In genomic region chr6:17505062-17505476, GRCh38 we compare ENCODE assay signal across 11 cellular contexts.
DNase-seq lines count a peak whose midpoint lies in the region; ATAC-seq, FAIRE-seq and TF ChIP-seq lines count a peak whose summit lies in the region.
"Had no signal": no experiment of that assay in that cellular context is flagged by ENCODE, and none has a peak within 500 bp of the region (broad histone marks: within the 10 kb centered on the region; RNA-seq: fewer than 3 reads in every experiment).

No MANE protein-coding gene starts in this region.

- ATAC-seq in GM21717 (IDR thresholded peaks at IDR 0.05; ENCODE audit: unreplicated experiment) (no peak), HG02588 (IDR thresholded peaks at IDR 0.05; ENCODE audit: unreplicated experiment) (no peak)
- ATAC-seq: activated CD4-positive, alpha-beta T cell treated with anti-CD3 and anti-CD28 coated beads for 36 hours had no signal

- H4K8ac ChIP-seq in H1 (ENCODE audit: extremely low read depth, insufficient read depth, low read length), result no peak overlapping the region

- no peak overlapping the region for H3K18ac ChIP-seq in H1 (ENCODE audit: extremely low read depth, low read length)

- TF ChIP-seq CTCF in H1 (IDR thresholded peaks at IDR 0.05; ENCODE audit: control extremely low read depth in 1 of 3, insufficient read depth in 1 of 3, low read depth in 1 of 3, low read length in 3 of 3), result peak in 2 of 3 experiments; percentile 35 to 37; a peak in 2 of 4 replicates
- TF ChIP-seq CTCF in parathyroid adenoma (IDR thresholded peaks at IDR 0.05), result no peak

- H4K91ac ChIP-seq in H1 (replicated peaks; ENCODE audit: insufficient read length, low read length), result no peak overlapping the region

- H3K79me2 ChIP-seq in H1 (ENCODE audit: control insufficient read depth in 1 of 2, insufficient read depth in 2 of 2, low read length in 2 of 2) (no peaks in the 10 kb centered on the region), parathyroid adenoma (no peaks in the 10 kb centered on the region)

- CTCF ChIA-PET in H1 (lab: Charles Lee; ENCODE audit: partially characterized antibody), result interaction anchor here (0.7 to 3.8 kb wide), 35 partner anchors 9 to 361 kb away, joined by 3 to 48 read pairs (median 5); partner anchors contain the start of gene CAP2

- H4K20me1 ChIP-seq in H1 (replicated peaks in 1 of 2; ENCODE audit: control insufficient read depth in 1 of 2, insufficient read depth in 2 of 2, low read length in 2 of 2), result no peaks in the 10 kb centered on the region

- 73% methylated on average over 5 of the region's 5 CpGs; no CpG with 5 or more reads in 1 of the 2 experiments for WGBS in H1 (ENCODE audit: extremely low coverage in 1 of 2, insufficient coverage in 1 of 2, insufficient read length in 1 of 2, insufficient replicate concordance in 2 of 2, low coverage in 1 of 2, low lambda C conversion rate in 2 of 2, missing lambda C conversion rate in 1 of 2), 2 experiments

- no peak overlapping the region for H3K27ac ChIP-seq in H1 (ENCODE audit: low read depth, low read length)
- peak overlapping the region; percentile 4 for H3K27ac ChIP-seq in parathyroid adenoma
- H3K27ac ChIP-seq: cardiac muscle cell had no signal

- TF ChIP-seq EP300 in H1 (IDR thresholded peaks at IDR 0.05; ENCODE audit: borderline replicate concordance in 1 of 2, low read depth in 2 of 2, low read length in 2 of 2), result no peak

- no peak overlapping the region for H3K4me2 ChIP-seq in H1 (ENCODE audit: insufficient read depth in 1 of 2, low read depth in 2 of 2, low read length in 2 of 2)
- H3K4me2 ChIP-seq in parathyroid adenoma (ENCODE audit: low read length), result no peak overlapping the region

- H3K56ac ChIP-seq in H1 (replicated peaks; ENCODE audit: insufficient read length, low read depth, low read length), result no peak overlapping the region

- TF ChIP-seq POLR2A in H1 (IDR thresholded peaks at IDR 0.05; ENCODE audit: control extremely low read depth in 1 of 2, low read depth in 2 of 2, low read length in 2 of 2), result no peak

- intact Hi-C loops in posterior vena cava (cut with DNase I), result no loop called here

- POLR2A ChIA-PET in H1 (lab: Charles Lee; ENCODE audit: partially characterized antibody), result no interaction called here

- H3K4me1 ChIP-seq in H1 (replicated peaks in 1 of 4; ENCODE audit: control insufficient read depth in 3 of 4, insufficient read depth in 4 of 4, low read length in 3 of 4) (0 out of 7 replicates have a peak, but pooled peaks cover 0 to 3% (median 0%) of the 10 kb centered on the region in 4 experiments), parathyroid adenoma (no peaks in the 10 kb centered on the region)

- H2BK120ac ChIP-seq in H1 (replicated peaks; ENCODE audit: low read depth, low read length), result no peak overlapping the region

- H3K4ac ChIP-seq in H1 (replicated peaks; ENCODE audit: insufficient read length, low read depth, low read length), result no peak overlapping the region

- no peaks in the 10 kb centered on the region for H3K9me3 ChIP-seq in H1 (ENCODE audit: insufficient read depth in 2 of 2, low read depth in 1 of 2, low read length in 1 of 2)
- no peaks in the 10 kb centered on the region for H3K9me3 ChIP-seq in parathyroid adenoma (ENCODE audit: control insufficient read depth, low read length)

- no peak overlapping the region for H2BK5ac ChIP-seq in H1 (ENCODE audit: low read depth, low read length)

- H3K9ac ChIP-seq in H1 (replicated peaks in 1 of 4; ENCODE audit: extremely low read depth in 1 of 4, low read depth in 3 of 4, low read length in 3 of 4) (no peak overlapping the region), parathyroid adenoma (no peak overlapping the region)

- DNase-seq in EL, result peak; percentile 29
- peak; percentile 28 for DNase-seq in NCI-H446 treated with DMSO at 0.1 percent for 48 hours (lab: John Stamatoyannopoulos, UW)
- DNase-seq in H1 (ENCODE audit: low read depth in 1 of 2, low spot score in 2 of 2), result peak in 1 of 2 experiments; percentile 43
- no peak for DNase-seq in stimulated activated CD8-positive, alpha-beta memory T cell treated with anti-CD3 and anti-CD28 coated beads, Interleukin-4, amount 100 ng/mL, for 48 hours
- DNase-seq in posterior vena cava (ENCODE audit: low spot score), result no peak
- DNase-seq: activated CD4-positive, alpha-beta T cell treated with anti-CD3 and anti-CD28 coated beads for 36 hours; NCI-H2029 treated with DMSO at 0.1 percent for 48 hours had no signal

- TF ChIP-seq RAD21 in H1 (IDR thresholded peaks at IDR 0.05 in 1 of 2, conservative IDR thresholded peaks at IDR 0.05 in 1 of 2; ENCODE audit: low read depth in 2 of 2, low read length in 2 of 2), result peak; percentile 9 to 27; a peak in 3 of 4 replicates

- H3K27me3 ChIP-seq in H1 (replicated peaks in 1 of 4; ENCODE audit: control insufficient read depth in 3 of 4, extremely low read depth in 1 of 4, insufficient read depth in 3 of 4, low read length in 3 of 4), result no peaks in the 10 kb centered on the region
- no peaks in the 10 kb centered on the region for H3K27me3 ChIP-seq in parathyroid adenoma (ENCODE audit: control insufficient read depth, insufficient read depth, low read length)
- H3K27me3 ChIP-seq: cardiac muscle cell had no signal

- no peak overlapping the region for H2BK12ac ChIP-seq in H1 (ENCODE audit: low read depth, low read length)

- H3K14ac ChIP-seq in H1 (ENCODE audit: insufficient read length), result no peak overlapping the region

- no peak overlapping the region for H2BK15ac ChIP-seq in H1 (ENCODE audit: low read length)

- no peak overlapping the region for H2AFZ ChIP-seq in H1 (ENCODE audit: low read length)
- peak overlapping the region; percentile 45 for H2AFZ ChIP-seq in parathyroid adenoma

- H2AK5ac ChIP-seq in H1 (ENCODE audit: low read depth, low read length), result no peak overlapping the region

- no peak for FAIRE-seq in H1 (lab: Jason Lieb, UNC)

- H3K36me3 ChIP-seq in H1 (ENCODE audit: control insufficient read depth in 2 of 4, insufficient read depth in 4 of 4, low read length in 3 of 4) (no peaks in the 10 kb centered on the region), parathyroid adenoma (ENCODE audit: control insufficient read depth, insufficient read depth, low read length) (no peaks in the 10 kb centered on the region)

- no peak overlapping the region for H4K5ac ChIP-seq in H1 (ENCODE audit: insufficient read length, low read depth, low read length)

- H3K4me3 ChIP-seq in H1 (ENCODE audit: extremely low read depth in 1 of 4, insufficient read depth in 2 of 4, low read depth in 3 of 4, low read length in 4 of 4) (no peak overlapping the region), parathyroid adenoma (ENCODE audit: low read depth, low read length) (no peak overlapping the region)
- H3K4me3 ChIP-seq: cardiac muscle cell had no signal

- H3K23me2 ChIP-seq in H1 (ENCODE audit: low read depth, low read length), result no peaks in the 10 kb centered on the region

- no peak overlapping the region for H3K23ac ChIP-seq in H1 (ENCODE audit: insufficient read length)

- H2BK20ac ChIP-seq in H1 (ENCODE audit: low read length), result no peak overlapping the region

- H3K79me1 ChIP-seq in H1 (ENCODE audit: low read depth, low read length), result no peaks in the 10 kb centered on the region

TF ChIP-seq in H1, 55 proteins besides CTCF, POLR2A, EP300 and RAD21:
- TF ChIP-seq TBP (IDR thresholded peaks at IDR 0.05; ENCODE audit: low read depth, low read length), result no peak
- TF ChIP-seq RNF2 (IDR thresholded peaks at IDR 0.05; ENCODE audit: borderline replicate concordance, low read depth, low read length, missing control alignments, poor library complexity, severe bottlenecking), result no peak
- TF ChIP-seq CREB1 (IDR thresholded peaks at IDR 0.05), result no peak
- no peak for TF ChIP-seq ASH2L (IDR thresholded peaks at IDR 0.05; ENCODE audit: low read length)
- no peak for TF ChIP-seq E2F6 (IDR thresholded peaks at IDR 0.05)
- TF ChIP-seq KDM5A (IDR thresholded peaks at IDR 0.05; ENCODE audit: low read length), result no peak
- TF ChIP-seq EZH2 (IDR thresholded peaks at IDR 0.05; ENCODE audit: low read depth, low read length, severe bottlenecking), result no peak
- TF ChIP-seq RXRA (IDR thresholded peaks at IDR 0.05; ENCODE audit: insufficient read depth, low read depth, low read length), result no peak
- no peak for TF ChIP-seq ZNF274 (IDR thresholded peaks at IDR 0.05; ENCODE audit: borderline replicate concordance, extremely low read depth, low read length)
- no peak for TF ChIP-seq RFX5 (IDR thresholded peaks at IDR 0.05; ENCODE audit: borderline replicate concordance, low read depth, low read length)
- TF ChIP-seq SP1 (IDR thresholded peaks at IDR 0.05; ENCODE audit: low read depth, low read length), result no peak
- no peak for TF ChIP-seq EGR1 (IDR thresholded peaks at IDR 0.05; ENCODE audit: borderline replicate concordance, low read depth, low read length)
- no peak for TF ChIP-seq KDM4A (IDR thresholded peaks at IDR 0.05; ENCODE audit: low read depth, low read length, severe bottlenecking)

Comparison
In these comparisons a context has a peak if more than half of its experiments do, and no peak if none do; other contexts are left out.
1. DNase-seq: peak in EL (single experiment) and NCI-H446 treated with DMSO at 0.1 percent for 48 hours (single experiment); none in stimulated activated CD8-positive, alpha-beta memory T cell treated with anti-CD3 and anti-CD28 coated beads, Interleukin-4, amount 100 ng/mL, for 48 hours (single experiment) and posterior vena cava (single experiment).